ENCODE assay signal across 8 cellular contexts in the genomic region with DNA sequence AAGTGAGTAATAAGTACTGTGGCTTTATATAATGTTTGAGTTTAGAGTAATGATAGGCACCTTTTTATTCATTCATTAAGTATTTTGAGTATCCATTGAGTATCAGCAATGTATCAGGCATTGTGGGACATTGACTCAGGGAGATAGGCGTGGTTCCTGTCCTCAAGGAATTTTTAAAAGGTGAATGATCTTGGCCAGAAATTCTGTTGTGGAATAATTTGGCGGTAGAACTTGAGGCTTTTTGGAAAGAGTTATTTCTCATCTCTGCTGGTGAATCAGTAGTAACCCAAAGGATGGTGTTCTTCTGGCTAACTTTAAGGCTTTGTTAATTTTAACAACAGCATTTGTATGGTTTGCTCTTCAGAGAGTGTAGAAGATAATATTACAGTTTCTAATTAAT. TPM values are rescaled to one million over a fixed set of nuclear protein-coding genes. Genes with fewer than 3 reads are reported as not detected.
A peak's percentile ranks its signal among the peaks of the same experiment; 100 is the strongest.
DNase-seq lines count a peak whose midpoint lies in the region; ATAC-seq and TF ChIP-seq lines count a peak whose summit lies in the region.

No MANE protein-coding gene starts in this region.

- TF ChIP-seq CTCF in VCaP (conservative IDR thresholded peaks at IDR 0.05) (no peak), foreskin keratinocyte (conservative IDR thresholded peaks at IDR 0.05) (no peak)

- H3K4me3 Mint-ChIP-seq in T-helper 2 cell treated with Interferon-gamma antibody and Interleukin-4, amounts not matched to agents 5 μg/mL and 100 μg/mL, for 36 hours, result peak overlapping the region; percentile 88
- H3K4me3 Mint-ChIP-seq in stimulated activated naive CD8-positive, alpha-beta T cell treated with anti-CD3 and anti-CD28 coated beads, Interleukin-15, amount 100 ng/mL, for 72 hours, result peak overlapping the region; percentile 96 to 98

- no peaks in the 10 kb centered on the region for H3K27me3 ChIP-seq in foreskin keratinocyte

- ATAC-seq in foreskin keratinocyte (no peak), HG02870 (IDR thresholded peaks at IDR 0.05; ENCODE audit: unreplicated experiment) (no peak)
- no peak for ATAC-seq in stimulated activated naive CD8-positive, alpha-beta T cell treated with anti-CD3 and anti-CD28 coated beads, Interleukin-15, amount 100 ng/mL, for 72 hours

- no peak overlapping the region for H3K27ac Mint-ChIP-seq in T-helper 2 cell treated with Interferon-gamma antibody and Interleukin-4, amounts not matched to agents 5 μg/mL and 100 μg/mL, for 36 hours
- H3K27ac Mint-ChIP-seq in stimulated activated naive CD8-positive, alpha-beta T cell treated with anti-CD3 and anti-CD28 coated beads, Interleukin-15, amount 100 ng/mL, for 72 hours, result peak overlapping the region in 1 of 2 donors; percentile 48

- H3K4me1 Mint-ChIP-seq in T-helper 2 cell treated with Interferon-gamma antibody and Interleukin-4, amounts not matched to agents 5 μg/mL and 100 μg/mL, for 36 hours (ENCODE audit: low read depth), result peaks cover 56% of the 10 kb centered on the region
- H3K4me1 Mint-ChIP-seq in stimulated activated naive CD8-positive, alpha-beta T cell treated with anti-CD3 and anti-CD28 coated beads, Interleukin-15, amount 100 ng/mL, for 72 hours, result peaks cover 79% of the 10 kb centered on the region

- H3K27ac ChIP-seq in VCaP (peak overlapping the region; percentile 90; the same call in 1 of the 2 replicates), foreskin keratinocyte (peak overlapping the region; percentile 86)

- peaks cover 7% of the 10 kb centered on the region for H3K4me1 ChIP-seq in foreskin keratinocyte

- no peaks in the 10 kb centered on the region for H3K9me3 Mint-ChIP-seq in T-helper 2 cell treated with Interferon-gamma antibody and Interleukin-4, amounts not matched to agents 5 μg/mL and 100 μg/mL, for 36 hours
- no peaks in the 10 kb centered on the region for H3K9me3 Mint-ChIP-seq in stimulated activated naive CD8-positive, alpha-beta T cell treated with anti-CD3 and anti-CD28 coated beads, Interleukin-15, amount 100 ng/mL, for 72 hours

- H3K27me3 Mint-ChIP-seq in T-helper 2 cell treated with Interferon-gamma antibody and Interleukin-4, amounts not matched to agents 5 μg/mL and 100 μg/mL, for 36 hours (ENCODE audit: low read depth), result no peaks in the 10 kb centered on the region
- no peaks in the 10 kb centered on the region for H3K27me3 Mint-ChIP-seq in stimulated activated naive CD8-positive, alpha-beta T cell treated with anti-CD3 and anti-CD28 coated beads, Interleukin-15, amount 100 ng/mL, for 72 hours

- DNase-seq in T-helper 2 cell treated with Interferon-gamma antibody and Interleukin-4, amounts not matched to agents 5 μg/mL and 100 μg/mL, for 36 hours (ENCODE audit: low spot score), result no peak
- DNase-seq in T-helper 2 cell (no peak), foreskin keratinocyte (peak in 1 of 2 donors; percentile 32), NCI-H2227 (lab: John Stamatoyannopoulos, UW; ENCODE audit: unreplicated experiment) (no peak), NCI-H510A (lab: John Stamatoyannopoulos, UW) (no peak)
- no peak for DNase-seq in stimulated activated naive CD8-positive, alpha-beta T cell treated with anti-CD3 and anti-CD28 coated beads, Interleukin-15, amount 100 ng/mL, for 72 hours

- H3K36me3 Mint-ChIP-seq in T-helper 2 cell treated with Interferon-gamma antibody and Interleukin-4, amounts not matched to agents 5 μg/mL and 100 μg/mL, for 36 hours (ENCODE audit: low read depth), result peaks cover 24% of the 10 kb centered on the region

RNA-seq across cellular contexts. Expression of a gene that starts 2.0 kb away (rescaled TPM):
- total RNA-seq in foreskin keratinocyte, result 151 and 168 TPM in 2 replicates
- polyA plus RNA-seq in foreskin keratinocyte, result 196 and 232 TPM in 2 replicates
